ENCODE assay signal across 23 cellular contexts in genomic region chr10:58019863-58020537, GRCh38.
A peak's percentile ranks its signal among the peaks of the same experiment; 100 is the strongest.
DNase-seq lines count a peak whose midpoint lies in the region; ATAC-seq, FAIRE-seq and TF ChIP-seq lines count a peak whose summit lies in the region.
"Had no signal": no experiment of that assay in that cellular context is flagged by ENCODE, and none has a peak within 500 bp of the region (broad histone marks: within the 10 kb centered on the region; RNA-seq: fewer than 3 reads in every experiment).

No MANE protein-coding gene starts in this region.

- no peak overlapping the region for H2AFZ ChIP-seq in IMR-90 (replicated peaks; ENCODE audit: low read length, poor library complexity)
- no peak overlapping the region for H2AFZ ChIP-seq in GM23248

- H4K20me1 ChIP-seq in IMR-90 (ENCODE audit: insufficient read depth, low read length) (no peaks in the 10 kb centered on the region), GM23248 (ENCODE audit: insufficient read depth) (no peaks in the 10 kb centered on the region)

- no peak overlapping the region for H3K4ac ChIP-seq in IMR-90 (ENCODE audit: low read depth, low read length)

- H3K9ac ChIP-seq in IMR-90 (ENCODE audit: low read depth, low read length) = no peak overlapping the region
- no peak overlapping the region for H3K9ac ChIP-seq in GM23248
- H3K9ac ChIP-seq in kidney (ENCODE audit: low read length in 2 of 2) = no peak overlapping the region

- H3K4me1 ChIP-seq in IMR-90 (ENCODE audit: control insufficient read depth, insufficient read depth, low read length) (peaks cover 5% of the 10 kb centered on the region), GM23248 (ENCODE audit: insufficient read depth) (peaks cover 45% of the 10 kb centered on the region), kidney (ENCODE audit: control insufficient read depth in 1 of 2, insufficient read depth in 1 of 2, low read depth in 1 of 2, low read length in 2 of 2) (no peaks in the 10 kb centered on the region)

- H2BK5ac ChIP-seq in IMR-90 (ENCODE audit: low read depth, low read length, poor library complexity, severe bottlenecking) = no peak overlapping the region

- H4K8ac ChIP-seq in IMR-90 (ENCODE audit: low read depth in 2 of 2, low read length in 2 of 2) = no peak overlapping the region; a peak in 1 of 4 replicates

- H3K27ac ChIP-seq in IMR-90 (ENCODE audit: insufficient read depth, low read length) = no peak overlapping the region
- H3K27ac ChIP-seq in GM23248 = no peak overlapping the region
- H3K27ac ChIP-seq in kidney (ENCODE audit: low read depth in 2 of 2, low read length in 2 of 2) = no peak overlapping the region
- H3K27ac ChIP-seq: HL-60, RWPE1, SJCRH30 had no signal

- POLR2A ChIA-PET in IMR-90 (lab: Charles Lee; ENCODE audit: unreplicated experiment) = no interaction called here

- peak overlapping the region; percentile 34; the same call in 1 of the 2 replicates for H2BK120ac ChIP-seq in IMR-90 (ENCODE audit: low read depth, low read length)

- in situ Hi-C loops in IMR-90 (cut with MboI; ENCODE audit: low sequenced_read_pairs) (no loop called here), GM23248 (cut with MboI) (no loop called here)

- no peak overlapping the region for H2BK15ac ChIP-seq in IMR-90 (ENCODE audit: low read depth, low read length)

- H2AK9ac ChIP-seq in IMR-90 (replicated peaks; ENCODE audit: low read depth, low read length, poor library complexity) = no peak overlapping the region

- FAIRE-seq in kidney (lab: Jason Lieb, UNC) = no peak
- FAIRE-seq: K562 had no signal

- no peak overlapping the region for H4K5ac ChIP-seq in IMR-90 (ENCODE audit: low read depth, low read length)

- H3K36me3 ChIP-seq in IMR-90 (ENCODE audit: control insufficient read depth, insufficient read depth, low read length) = no peaks in the 10 kb centered on the region
- no peaks in the 10 kb centered on the region for H3K36me3 ChIP-seq in GM23248 (ENCODE audit: low read depth)
- no peaks in the 10 kb centered on the region for H3K36me3 ChIP-seq in kidney (ENCODE audit: control insufficient read depth in 1 of 2, insufficient read depth in 2 of 2, low read length in 2 of 2)
- H3K36me3 ChIP-seq: SJCRH30 had no signal

- no peak overlapping the region for H2BK20ac ChIP-seq in IMR-90 (ENCODE audit: low read depth, low read length)

- no peaks in the 10 kb centered on the region for H3K9me2 ChIP-seq in GM23248 (ENCODE audit: insufficient read depth)

- no peak overlapping the region for H3K4me2 ChIP-seq in IMR-90 (ENCODE audit: low read depth, low read length)
- H3K4me2 ChIP-seq in GM23248 (ENCODE audit: unreplicated experiment) = no peak overlapping the region

- dilution Hi-C loops in IMR-90 (cut with HindIII; ENCODE audit: low sequenced_read_pairs, unreplicated experiment) = no loop called here

- no peaks in the 10 kb centered on the region for H3K79me2 ChIP-seq in GM23248 (ENCODE audit: insufficient read depth)

- H3K79me1 ChIP-seq in IMR-90 (ENCODE audit: low read depth in 1 of 2, low read length in 2 of 2) = no peaks in the 10 kb centered on the region

- no peak overlapping the region for H4K91ac ChIP-seq in IMR-90 (ENCODE audit: insufficient read depth, low read depth, low read length)

- no peaks in the 10 kb centered on the region for H3K9me3 ChIP-seq in IMR-90 (ENCODE audit: control insufficient read depth, insufficient read depth, low read length)
- no peaks in the 10 kb centered on the region for H3K9me3 ChIP-seq in GM23248 (ENCODE audit: low read depth)
- no peaks in the 10 kb centered on the region for H3K9me3 ChIP-seq in kidney (ENCODE audit: control insufficient read depth in 1 of 2, low read length in 2 of 2)
- H3K9me3 ChIP-seq: SJCRH30 had no signal

- no TSS peak for BruUV-seq in IMR-90 (replicated peaks; lab: Mats Ljungman, UMichigan)

- H3K18ac ChIP-seq in IMR-90 (ENCODE audit: low read depth, low read length) = no peak overlapping the region

- intact Hi-C loops in IMR-90 (cut with micrococcal nuclease) (no loop called here), kidney (cut with DNase I) (no loop called here)

- no peak for TF ChIP-seq RAD21 in IMR-90 (IDR thresholded peaks at IDR 0.05; ENCODE audit: low read length)

- H3K56ac ChIP-seq in IMR-90 (ENCODE audit: extremely low read depth, insufficient read depth, low read length) = no peak overlapping the region

- WGBS in IMR-90 (ENCODE audit: extremely low coverage in 2 of 2, insufficient read length in 1 of 2), 2 experiments = no CpG with 5 or more reads among the region's 3 CpGs
- WGBS in GM23248 (ENCODE audit: low coverage in 1 of 2, low lambda C conversion rate in 2 of 2, missing lambda C conversion rate in 2 of 2), 2 experiments = 51 to 62% methylated on average over 3 of the region's 3 CpGs

- H3F3A ChIP-seq in GM23248 (ENCODE audit: insufficient read depth) = peaks cover 26% of the 10 kb centered on the region

- CTCF ChIA-PET in IMR-90 (lab: Yijun Ruan, JAX) = no interaction called here

- TF ChIP-seq CTCF in IMR-90 (conservative IDR thresholded peaks at IDR 0.05; ENCODE audit: low read depth, low read length) (no peak), kidney (IDR thresholded peaks at IDR 0.05; ENCODE audit: borderline replicate concordance, extremely low read depth, insufficient read depth) (no peak)

- DNase-seq in IMR-90 (no peak), GM23248 (no peak), mesenteric fat pad (ENCODE audit: low spot score) (no peak), DMS79 (lab: John Stamatoyannopoulos, UW) (no peak), kidney (no peak)
- DNase-seq: AML-193; CD4-positive, CD25-positive, alpha-beta regulatory T cell; DMS53; GOT3; NCI-H1092; NCI-H1694; NCI-H2107; NCI-H226; NCI-H526; NK-92 treated with Interleukin-12 subunit alpha and Interleukin-12 subunit beta, amount 100 ng/mL, for 24 hours; OCI-M1; SJCRH30 had no signal

- TF ChIP-seq POLR2A in IMR-90 (IDR thresholded peaks at IDR 0.05; ENCODE audit: low read depth, low read length) = no peak

- H3K14ac ChIP-seq in IMR-90 (replicated peaks; ENCODE audit: low read depth, low read length) = no peak overlapping the region; the same call in 1 of the 2 replicates

- H3K9me1 ChIP-seq in IMR-90 (ENCODE audit: insufficient read depth, low read length) = no peaks in the 10 kb centered on the region

- H2AK5ac ChIP-seq in IMR-90 (ENCODE audit: low read depth, low read length) = no peak overlapping the region

- H3K23ac ChIP-seq in IMR-90 (ENCODE audit: low read depth, low read length) = no peak overlapping the region

- H3K27me3 ChIP-seq in IMR-90 (ENCODE audit: control insufficient read depth, insufficient read depth, low read length) (no peaks in the 10 kb centered on the region), GM23248 (replicated peaks; ENCODE audit: insufficient read depth) (no peaks in the 10 kb centered on the region)
- H3K27me3 ChIP-seq: SJCRH30 had no signal

- ATAC-seq in GM18870 (IDR thresholded peaks at IDR 0.05; ENCODE audit: unreplicated experiment) = peak; percentile 66
- peak; percentile 49 for ATAC-seq in HG02623 (IDR thresholded peaks at IDR 0.05; ENCODE audit: unreplicated experiment)
- peak; percentile 53 for ATAC-seq in HG03066 (IDR thresholded peaks at IDR 0.05; ENCODE audit: low read depth, unreplicated experiment)
- no peak for ATAC-seq in IMR-90 (ENCODE audit: low read depth)
- ATAC-seq: K562 had no signal

- H3K4me3 ChIP-seq in IMR-90 (ENCODE audit: insufficient read depth, low read depth, low read length) = no peak overlapping the region
- H3K4me3 ChIP-seq in GM23248 = no peak overlapping the region
- no peak overlapping the region for H3K4me3 ChIP-seq in kidney (ENCODE audit: low read length in 2 of 2)
- H3K4me3 ChIP-seq: K562, SJCRH30 had no signal

TF ChIP-seq in IMR-90, 13 proteins besides CTCF, POLR2A, EP300 and RAD21:
- TF ChIP-seq CEBPB (IDR thresholded peaks at IDR 0.05; ENCODE audit: low read depth, low read length) (no peak), BHLHE40 (IDR thresholded peaks at IDR 0.05; ENCODE audit: low read depth, low read length) (no peak), FOS (IDR thresholded peaks at IDR 0.05; ENCODE audit: low read depth, low read length) (no peak)
